In the genomic region with DNA sequence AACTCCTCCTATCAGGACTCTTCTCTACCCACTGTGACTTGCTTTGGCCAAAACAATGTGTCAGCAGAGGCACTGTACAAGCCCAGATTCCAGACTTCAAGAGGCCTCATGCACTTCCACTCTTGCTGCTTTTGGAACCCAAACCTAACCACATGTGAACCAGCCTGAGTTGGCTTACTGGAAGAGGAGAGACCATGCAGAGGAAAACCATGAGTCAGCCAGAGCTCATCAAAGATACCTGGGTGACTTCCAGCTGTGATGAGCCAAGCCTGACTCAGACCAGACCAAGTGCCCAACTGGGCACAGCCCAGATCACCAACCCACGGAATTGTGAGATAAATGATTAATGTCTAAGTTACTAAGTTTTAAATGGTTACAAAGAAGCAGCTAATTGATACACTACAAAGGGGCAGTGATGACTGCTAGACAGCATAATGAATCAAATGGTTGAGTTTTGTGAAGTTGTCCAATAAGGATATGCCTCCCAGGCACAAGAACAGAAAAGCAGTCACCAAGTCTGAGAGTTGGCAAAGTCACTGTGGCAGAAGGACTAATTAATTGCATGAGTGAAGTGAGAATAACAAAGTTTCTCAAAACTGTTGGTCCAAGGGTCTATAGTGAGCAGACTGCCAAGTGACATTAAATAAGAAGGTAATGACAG, we compare ENCODE assay signal across 8 cellular contexts. TPM values are rescaled to one million over a fixed set of nuclear protein-coding genes. Genes with fewer than 3 reads are reported as not detected.
DNase-seq lines count a peak whose midpoint lies in the region; FAIRE-seq and TF ChIP-seq lines count a peak whose summit lies in the region.

No MANE protein-coding gene starts in this region.

- FAIRE-seq in urothelium cell line (lab: Jason Lieb, UNC) = peak; percentile 97

- TF ChIP-seq CTCF in fibroblast of mammary gland (conservative IDR thresholded peaks at IDR 0.05; ENCODE audit: control insufficient read depth, insufficient read depth, low read depth, low read length) = no peak

- H3K4me3 ChIP-seq in fibroblast of mammary gland (ENCODE audit: control insufficient read depth, low read depth, low read length) = no peak overlapping the region

- peak; percentile 58 for DNase-seq in stimulated activated CD4-positive, alpha-beta T cell treated with anti-CD3 and anti-CD28 coated beads, Interleukin-1b, Interleukin-23, amount 100 ng/mL, for 48 hours
- DNase-seq in stimulated activated CD4-positive, alpha-beta T cell treated with anti-CD3 and anti-CD28 coated beads, Interleukin-4, amount 100 ng/mL, for 4 hours = no peak
- peak; percentile 16 for DNase-seq in NCI-H69 (lab: John Stamatoyannopoulos, UW)
- DNase-seq in fibroblast of mammary gland (ENCODE audit: low read depth) = peak; percentile 100
- peak; percentile 94 for DNase-seq in urothelium cell line (ENCODE audit: low spot score)
- DNase-seq in cerebellar nuclear complex (lab: John Stamatoyannopoulos, UW) = no peak
- no peak for DNase-seq in ureter (ENCODE audit: low spot score)
- no peak for DNase-seq in central memory CD4-positive, alpha-beta T cell

RNA-seq across cellular contexts. Expression of a gene that starts 16.1 kb away (rescaled TPM):
- total RNA-seq in ureter = 4.1 TPM

Comparison
In these comparisons a context has a peak if more than half of its experiments do, and no peak if none do; other contexts are left out.
1. DNase-seq: peak in stimulated activated CD4-positive, alpha-beta T cell treated with anti-CD3 and anti-CD28 coated beads, Interleukin-1b, Interleukin-23, amount 100 ng/mL, for 48 hours (single experiment), NCI-H69 (single experiment), fibroblast of mammary gland (single experiment) and urothelium cell line (single experiment); none in stimulated activated CD4-positive, alpha-beta T cell treated with anti-CD3 and anti-CD28 coated beads, Interleukin-4, amount 100 ng/mL, for 4 hours (0 of 2), cerebellar nuclear complex (0 of 2), ureter (single experiment) and central memory CD4-positive, alpha-beta T cell (single experiment).